Comparison of ENCODE assay signal across 8 cellular contexts in the genomic region with DNA sequence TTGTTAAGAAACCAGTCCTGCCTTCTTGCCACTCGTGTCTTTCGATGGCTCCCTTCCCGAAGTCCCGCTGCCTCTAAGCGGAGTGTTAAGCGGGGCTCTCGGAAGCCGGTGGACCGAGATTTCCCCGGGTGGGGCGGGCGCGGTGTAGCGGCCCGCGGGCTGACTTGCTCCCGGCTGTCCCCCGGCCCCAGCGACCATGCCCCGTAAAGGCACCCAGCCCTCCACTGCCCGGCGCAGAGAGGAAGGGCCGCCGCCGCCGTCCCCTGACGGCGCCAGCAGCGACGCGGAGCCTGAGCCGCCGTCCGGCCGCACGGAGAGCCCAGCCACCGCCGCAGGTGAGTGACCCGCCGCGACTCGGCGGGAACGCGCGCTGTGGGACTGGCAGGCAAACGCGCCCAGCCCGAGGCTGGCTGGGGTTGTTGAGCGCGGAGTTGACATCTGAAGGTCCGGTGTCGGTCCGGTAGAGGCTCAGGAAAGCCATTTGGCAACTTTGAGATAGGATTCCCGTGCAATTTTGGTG. TPM values are rescaled to one million over a fixed set of nuclear protein-coding genes. Genes with fewer than 3 reads are reported as not detected.
DNase-seq lines count a peak whose midpoint lies in the region; ATAC-seq and TF ChIP-seq lines count a peak whose summit lies in the region.

No MANE protein-coding gene starts in this region.

- no peak overlapping the region for H2AFZ ChIP-seq in Loucy (ENCODE audit: low read length)

- peaks cover 89% of the 10 kb centered on the region for H3K79me2 ChIP-seq in Loucy (ENCODE audit: insufficient read depth, low read length)

- peak overlapping the region; percentile 100 for H3K9ac ChIP-seq in Loucy (ENCODE audit: low read depth, low read length, poor library complexity, severe bottlenecking)
- no peak overlapping the region for H3K9ac ChIP-seq in rectal smooth muscle tissue (ENCODE audit: low read length)

- no peaks in the 10 kb centered on the region for H3F3A ChIP-seq in Loucy (ENCODE audit: low read depth)

- H3K9me2 ChIP-seq in Loucy (replicated peaks; ENCODE audit: low read depth, low read length): no peaks in the 10 kb centered on the region

- H3K36me3 ChIP-seq in Loucy (ENCODE audit: insufficient read depth, low read length) (peaks cover 31% of the 10 kb centered on the region), rectal smooth muscle tissue (ENCODE audit: control insufficient read depth, insufficient read depth, low read length) (no peaks in the 10 kb centered on the region)

- peaks cover 38% of the 10 kb centered on the region for H3K4me1 ChIP-seq in Loucy (ENCODE audit: insufficient read depth, low read length, poor library complexity, severe bottlenecking)
- H3K4me1 ChIP-seq in rectal smooth muscle tissue (ENCODE audit: control insufficient read depth, insufficient read depth, low read length): peaks cover 4% of the 10 kb centered on the region

- peak overlapping the region; percentile 83 for H3K27ac ChIP-seq in rectal smooth muscle tissue (ENCODE audit: low read depth, low read length)

- peaks cover 14% of the 10 kb centered on the region for H3K27me3 ChIP-seq in Loucy (ENCODE audit: insufficient read depth, low read length, poor library complexity, severe bottlenecking)
- no peaks in the 10 kb centered on the region for H3K27me3 ChIP-seq in rectal smooth muscle tissue (ENCODE audit: control insufficient read depth, insufficient read depth, low read length)

- peak; percentile 20 for ATAC-seq in GM18498 (IDR thresholded peaks at IDR 0.05; ENCODE audit: unreplicated experiment)
- ATAC-seq in left cardiac atrium: peak; percentile 11 to 13
- ATAC-seq in GM18519 (IDR thresholded peaks at IDR 0.05; ENCODE audit: low FRiP score, unreplicated experiment): no peak
- ATAC-seq in GM19452 (IDR thresholded peaks at IDR 0.05; ENCODE audit: unreplicated experiment): no peak

- H3K4me3 ChIP-seq in Loucy (ENCODE audit: low read length, poor library complexity, severe bottlenecking) (peak overlapping the region; percentile 98), rectal smooth muscle tissue (ENCODE audit: low read length) (peak overlapping the region; percentile 99)

- intact Hi-C loops in left cardiac atrium (cut with DNase I): loop anchor here in 1 of 2 donors (10.0 kb wide), 1 partner anchor 366 kb away; no protein-coding TSS in a partner anchor

- H3K9me3 ChIP-seq in Loucy (ENCODE audit: insufficient read depth, low read depth, low read length): no peaks in the 10 kb centered on the region

- no peak for TF ChIP-seq CTCF in Loucy (conservative IDR thresholded peaks at IDR 0.05; ENCODE audit: low read length)

- DNase-seq in activated naive CD4-positive, alpha-beta T cell treated with Interleukin-2 at 50 U/mL for 16 hours: peak; percentile 21
- DNase-seq in left cardiac atrium (peak; percentile 33), globus pallidus (ENCODE audit: low spot score) (no peak)

- peaks cover 60% of the 10 kb centered on the region for H4K20me1 ChIP-seq in Loucy (ENCODE audit: insufficient read depth, low read length, poor library complexity, severe bottlenecking)

- peak overlapping the region; percentile 92 for H3K4me2 ChIP-seq in Loucy (ENCODE audit: low read depth, low read length, poor library complexity, severe bottlenecking)

RNA-seq across cellular contexts. Expression of a gene that starts 1.2 kb away (rescaled TPM):
- 10 to 100 TPM; 11.1 to 19.4 TPM for total RNA-seq in left cardiac atrium

RNA-seq across cellular contexts. Expression of a gene that starts 1.7 kb away (rescaled TPM):
- total RNA-seq in left cardiac atrium: 10 to 100 TPM; 11.6 to 13.6 TPM

RNA-seq across cellular contexts. Expression of a gene that starts 48.9 kb away (rescaled TPM):
- under 1 TPM; 0.50 to 0.76 TPM for total RNA-seq in left cardiac atrium

Comparison
In these comparisons a context has a peak if more than half of its experiments do, and no peak if none do; other contexts are left out.
1. ATAC-seq: peak in GM18498 (single experiment) and left cardiac atrium (2 of 2); none in GM18519 (single experiment) and GM19452 (single experiment).